Comparison of ENCODE assay signal across 12 cellular contexts in the genomic region with DNA sequence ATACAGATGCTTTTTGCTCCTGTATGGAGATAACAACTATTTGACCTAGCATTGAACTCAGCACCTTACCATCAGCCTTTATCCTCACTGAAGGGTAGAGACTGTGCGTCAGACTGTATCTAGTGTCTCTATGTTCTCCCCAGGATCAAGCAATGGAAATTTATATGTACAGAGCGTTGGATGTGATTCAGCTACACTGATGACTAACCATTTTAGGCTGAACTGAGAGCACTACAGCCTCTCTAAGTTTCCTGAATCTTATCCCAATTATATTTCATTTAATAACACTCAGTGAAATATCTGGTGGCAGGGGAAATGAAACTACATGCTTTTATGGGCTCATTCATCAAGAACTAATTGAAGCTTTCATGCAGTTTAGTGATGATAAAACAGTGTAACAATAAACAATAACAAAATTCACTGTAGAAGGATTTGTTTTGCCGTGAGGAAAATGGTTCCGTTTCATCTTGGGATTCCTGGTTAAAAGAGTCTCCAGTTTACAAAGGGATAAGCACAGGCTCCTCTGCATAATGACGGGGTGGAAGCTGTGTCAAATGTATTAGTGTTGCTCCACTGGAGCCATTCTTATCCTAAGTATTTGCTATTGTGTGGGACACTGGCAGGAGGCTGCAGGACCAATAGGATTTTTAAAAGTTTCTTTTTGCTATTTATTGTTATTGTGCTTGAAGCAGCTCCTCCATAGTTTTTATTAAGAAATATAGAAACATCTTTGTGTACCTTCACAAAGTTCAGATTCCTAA.
DNase-seq lines count a peak whose midpoint lies in the region; TF ChIP-seq lines count a peak whose summit lies in the region.
"Had no signal": no experiment of that assay in that cellular context is flagged by ENCODE, and none has a peak within 500 bp of the region (broad histone marks: within the 10 kb centered on the region; RNA-seq: fewer than 3 reads in every experiment).

No MANE protein-coding gene starts in this region.

- H3K79me1 ChIP-seq in trophoblast cell (ENCODE audit: low read length): no peaks in the 10 kb centered on the region

- H3K23ac ChIP-seq in trophoblast cell (ENCODE audit: low read length): no peak overlapping the region

- no peak overlapping the region for H2BK120ac ChIP-seq in trophoblast cell (ENCODE audit: insufficient read depth, low read length, poor library complexity)

- no peaks in the 10 kb centered on the region for H3K36me3 ChIP-seq in adipocyte (ENCODE audit: control insufficient read depth, insufficient read depth, low read length, severe bottlenecking)
- no peaks in the 10 kb centered on the region for H3K36me3 ChIP-seq in CD8-positive, alpha-beta memory T cell (ENCODE audit: insufficient read depth, low read length)
- no peaks in the 10 kb centered on the region for H3K36me3 ChIP-seq in trophoblast cell (ENCODE audit: control insufficient read depth in 1 of 2, insufficient read depth in 2 of 2, low read length in 2 of 2)
- H3K36me3 ChIP-seq: tibial nerve had no signal

- H4K12ac ChIP-seq in trophoblast cell (ENCODE audit: low read depth, low read length): no peak overlapping the region

- no peak overlapping the region for H2BK12ac ChIP-seq in trophoblast cell (ENCODE audit: low read length)

- no peak overlapping the region for H4K91ac ChIP-seq in trophoblast cell (ENCODE audit: low read depth, low read length)

- H2BK5ac ChIP-seq in trophoblast cell (ENCODE audit: low read depth, low read length, poor library complexity): no peak overlapping the region

- H2AFZ ChIP-seq in trophoblast cell (ENCODE audit: insufficient read depth, low read length, poor library complexity): no peak overlapping the region

- no peaks in the 10 kb centered on the region for H3K36me3 Mint-ChIP-seq in CD8-positive, alpha-beta memory T cell
- H3K36me3 Mint-ChIP-seq in endothelial cell (ENCODE audit: low read depth, unreplicated experiment): no peaks in the 10 kb centered on the region

- no CpG with 5 or more reads among the region's 5 CpGs for WGBS in trophoblast cell (ENCODE audit: extremely low coverage, insufficient coverage, insufficient read length)

- no peak overlapping the region for H3K18ac ChIP-seq in trophoblast cell (ENCODE audit: low read length)

- H3K27me3 ChIP-seq in adipocyte (replicated peaks; ENCODE audit: control insufficient read depth, insufficient read depth, low read length) (no peaks in the 10 kb centered on the region), trophoblast cell (ENCODE audit: insufficient read depth, low read length) (no peaks in the 10 kb centered on the region)
- no peaks in the 10 kb centered on the region for H3K27me3 ChIP-seq in CD8-positive, alpha-beta memory T cell (ENCODE audit: insufficient read depth, low read length, poor library complexity, severe bottlenecking)
- H3K27me3 ChIP-seq: tibial nerve had no signal

- H3K27ac Mint-ChIP-seq in CD8-positive, alpha-beta memory T cell: peak overlapping the region in 1 of 8 donors; percentile 43
- no peak overlapping the region for H3K27ac Mint-ChIP-seq in endothelial cell (ENCODE audit: unreplicated experiment)

- DNase-seq in NCI-H748 (lab: John Stamatoyannopoulos, UW; ENCODE audit: unreplicated experiment) (peak; percentile 29), NCI-H748 treated with DMSO at 0.1 percent for 48 hours (lab: John Stamatoyannopoulos, UW) (no peak), adipocyte (ENCODE audit: low read depth) (peak; percentile 1), globus pallidus (ENCODE audit: low spot score) (peak; percentile 7), NOMO-1 treated with DMSO at 0.1 percent for 48 hours (lab: John Stamatoyannopoulos, UW; ENCODE audit: unreplicated experiment) (no peak), trophoblast cell (no peak), endothelial cell (ENCODE audit: low spot score) (no peak)
- no peak for DNase-seq in CD8-positive, alpha-beta memory T cell
- DNase-seq: aorta, NCI-H446 had no signal

- H3K4me3 Mint-ChIP-seq in CD8-positive, alpha-beta memory T cell: no peak overlapping the region
- H3K4me3 Mint-ChIP-seq in endothelial cell (ENCODE audit: unreplicated experiment): no peak overlapping the region

- no peak overlapping the region for H3K4me2 ChIP-seq in trophoblast cell (ENCODE audit: low read length)
- H3K4me2 ChIP-seq: A549 had no signal

- H3K79me2 ChIP-seq in trophoblast cell (ENCODE audit: control insufficient read depth, insufficient read depth, low read length, poor library complexity): no peaks in the 10 kb centered on the region

- H3K9ac ChIP-seq in adipocyte (ENCODE audit: low read length) (peak overlapping the region; percentile 40), trophoblast cell (ENCODE audit: low read length) (no peak overlapping the region)

- H3K9me3 Mint-ChIP-seq in CD8-positive, alpha-beta memory T cell: peaks cover 0 to 7% (median 0%) of the 10 kb centered on the region in 5 donors
- no peaks in the 10 kb centered on the region for H3K9me3 Mint-ChIP-seq in endothelial cell (ENCODE audit: unreplicated experiment)

- H4K8ac ChIP-seq in trophoblast cell (ENCODE audit: low read depth, low read length): no peak overlapping the region

- H3K4ac ChIP-seq in trophoblast cell (ENCODE audit: low read depth, low read length): no peak overlapping the region

- H3K9me3 ChIP-seq in adipocyte (ENCODE audit: control insufficient read depth, low read length) (no peaks in the 10 kb centered on the region), trophoblast cell (ENCODE audit: insufficient read depth, low read depth, low read length) (no peaks in the 10 kb centered on the region)
- no peaks in the 10 kb centered on the region for H3K9me3 ChIP-seq in CD8-positive, alpha-beta memory T cell (ENCODE audit: low read length)
- H3K9me3 ChIP-seq: A549, tibial nerve had no signal

- no peak for TF ChIP-seq CTCF in endothelial cell (IDR thresholded peaks at IDR 0.05; ENCODE audit: unreplicated experiment)

- POLR2A ChIA-PET in CD8-positive, alpha-beta memory T cell (lab: Charles Lee): no interaction called here

- H3K4me3 ChIP-seq in adipocyte (ENCODE audit: low read length) (peak overlapping the region; percentile 74), trophoblast cell (ENCODE audit: low read depth, low read length) (no peak overlapping the region)
- H3K4me3 ChIP-seq in CD8-positive, alpha-beta memory T cell (ENCODE audit: low read length): no peak overlapping the region
- H3K4me3 ChIP-seq: A549, tibial nerve had no signal

- H3K27ac ChIP-seq in CD8-positive, alpha-beta memory T cell (ENCODE audit: low read depth, low read length): no peak overlapping the region
- no peak overlapping the region for H3K27ac ChIP-seq in trophoblast cell (ENCODE audit: low read depth, low read length)
- H3K27ac ChIP-seq: A549, tibial nerve had no signal

- H2AK5ac ChIP-seq in trophoblast cell (ENCODE audit: low read length): no peak overlapping the region

- no peaks in the 10 kb centered on the region for H3K4me1 Mint-ChIP-seq in CD8-positive, alpha-beta memory T cell
- H3K4me1 Mint-ChIP-seq in endothelial cell (ENCODE audit: unreplicated experiment): no peaks in the 10 kb centered on the region

- H3K14ac ChIP-seq in trophoblast cell (ENCODE audit: low read length): no peak overlapping the region

- H3K4me1 ChIP-seq in adipocyte (ENCODE audit: control insufficient read depth, insufficient read depth, low read length) (no peaks in the 10 kb centered on the region), trophoblast cell (ENCODE audit: control insufficient read depth in 1 of 2, insufficient read depth in 2 of 2, low read length in 2 of 2) (no peaks in the 10 kb centered on the region)
- no peaks in the 10 kb centered on the region for H3K4me1 ChIP-seq in CD8-positive, alpha-beta memory T cell (ENCODE audit: insufficient read depth, low read length)
- H3K4me1 ChIP-seq: A549, tibial nerve had no signal

- no peaks in the 10 kb centered on the region for H3K27me3 Mint-ChIP-seq in CD8-positive, alpha-beta memory T cell
- H3K27me3 Mint-ChIP-seq in endothelial cell (ENCODE audit: unreplicated experiment): no peaks in the 10 kb centered on the region

- CTCF ChIA-PET in CD8-positive, alpha-beta memory T cell (lab: Charles Lee): no interaction called here

Comparison
In these comparisons a context has a peak if more than half of its experiments do, and no peak if none do; other contexts are left out.
1. DNase-seq: peak in NCI-H748 (single experiment), adipocyte (single experiment) and globus pallidus (single experiment); none in NCI-H748 treated with DMSO at 0.1 percent for 48 hours (single experiment), CD8-positive, alpha-beta memory T cell (0 of 5), NOMO-1 treated with DMSO at 0.1 percent for 48 hours (single experiment), trophoblast cell (0 of 2) and endothelial cell (single experiment).